9 cellular contexts compared by ENCODE assay signal in genomic region chr15:66862878-66863335, GRCh38.
DNase-seq lines count a peak whose midpoint lies in the region; ATAC-seq, FAIRE-seq and TF ChIP-seq lines count a peak whose summit lies in the region.
"Had no signal": no experiment of that assay in that cellular context is flagged by ENCODE, and none has a peak within 500 bp of the region (broad histone marks: within the 10 kb centered on the region; RNA-seq: fewer than 3 reads in every experiment).

No MANE protein-coding gene starts in this region.

- peak; percentile 92 to 96 (median 95) for TF ChIP-seq CTCF in HCT116 (IDR thresholded peaks at IDR 0.05 in 2 of 3, conservative IDR thresholded peaks at IDR 0.05 in 1 of 3; ENCODE audit: borderline replicate concordance in 1 of 3, insufficient read depth in 1 of 3, low read depth in 2 of 3, low read length in 2 of 3)

- peak overlapping the region; percentile 21 for H3K9ac ChIP-seq in HCT116 (ENCODE audit: low read length)
- no peak overlapping the region for H3K9ac ChIP-seq in NT2/D1 (ENCODE audit: insufficient read length, low read depth)

- RAD21 ChIA-PET in HCT116 (lab: Charles Lee; ENCODE audit: low non-redundant PET in 1 of 2, low total read pairs in 2 of 2, uncharacterized antibody in 2 of 2, unreplicated experiment in 2 of 2) = no interaction called here

- H3K4me1 ChIP-seq in HCT116 (ENCODE audit: control insufficient read depth in 1 of 2, insufficient read depth in 2 of 2, low read length in 2 of 2) (peaks cover 0 to 22% of the 10 kb centered on the region in 2 experiments; a peak in 3 of 4 replicates), NT2/D1 (ENCODE audit: insufficient read depth, insufficient read length) (peaks cover 6% of the 10 kb centered on the region)

- BruUV-seq in HCT116 (replicated peaks; lab: Mats Ljungman, UMichigan) = no TSS peak

- no peaks in the 10 kb centered on the region for H3K9me2 ChIP-seq in HCT116 (ENCODE audit: insufficient read depth)

- no peak overlapping the region for H3K27ac ChIP-seq in HCT116 (ENCODE audit: low read depth, low read length)

- H2AFZ ChIP-seq in HCT116 (ENCODE audit: low read depth, low read length, poor library complexity, severe bottlenecking) = no peak overlapping the region

- no peak for FAIRE-seq in H54 (lab: Jason Lieb, UNC)
- FAIRE-seq: colon had no signal

- no peaks in the 10 kb centered on the region for H4K20me1 ChIP-seq in HCT116 (ENCODE audit: insufficient read depth)

- ATAC-seq in HCT116 = peak; percentile 94

- TF ChIP-seq POLR2A in HCT116 (IDR thresholded peaks at IDR 0.05; ENCODE audit: borderline replicate concordance, extremely low read depth, insufficient read depth, insufficient read length) (no peak), H54 (IDR thresholded peaks at IDR 0.05; ENCODE audit: low read depth, low read length) (no peak)

- peak; percentile 85 for DNase-seq in D341Med (ENCODE audit: low spot score)
- DNase-seq in HCT116 (ENCODE audit: low read depth, low spot score) = peak; percentile 71
- DNase-seq in NT2/D1 (ENCODE audit: low read depth, low spot score) = peak; percentile 77
- DNase-seq in activated CD8-positive, alpha-beta memory T cell treated with anti-CD3 and anti-CD28 coated beads, Interleukin-2, amount 50 U/mL, for 1 hour (ENCODE audit: extremely low read depth) = peak; percentile 22
- DNase-seq in epidermal melanocyte (ENCODE audit: insufficient read length, low spot score) = peak; percentile 75
- DNase-seq in myocyte (ENCODE audit: low read depth) = peak; percentile 83
- peak; percentile 23 to 55 for DNase-seq in stimulated activated CD8-positive, alpha-beta memory T cell treated with anti-CD3 and anti-CD28 coated beads, Interleukin-7, amount 100 ng/mL, for 4 hours (ENCODE audit: low read depth in 2 of 2)
- no peak for DNase-seq in H54 (ENCODE audit: insufficient read length, low spot score)

- H3K9me3 ChIP-seq in HCT116 (ENCODE audit: control insufficient read depth in 1 of 2, insufficient read depth in 1 of 2, low read depth in 1 of 2, low read length in 2 of 2) = no peaks in the 10 kb centered on the region
- no peaks in the 10 kb centered on the region for H3K9me3 ChIP-seq in NT2/D1 (ENCODE audit: insufficient read depth, low read length)

- H3K36me3 ChIP-seq in HCT116 (ENCODE audit: control insufficient read depth in 1 of 2, insufficient read depth in 2 of 2, low read length in 2 of 2) = no peaks in the 10 kb centered on the region
- peaks cover 14% of the 10 kb centered on the region for H3K36me3 ChIP-seq in NT2/D1 (ENCODE audit: insufficient read depth, insufficient read length, low read length)

- POLR2A ChIA-PET in HCT116 (lab: Charles Lee) = no interaction called here

- CTCF ChIA-PET in HCT116 (lab: Charles Lee) = interaction anchor here (0.7 to 1.0 kb wide), 3 partner anchors 11 to 69 kb away, joined by 3 to 9 read pairs (median 4); no protein-coding TSS in a partner anchor

- no peaks in the 10 kb centered on the region for H3K79me2 ChIP-seq in HCT116 (ENCODE audit: insufficient read depth, low read length)

- H3K4me2 ChIP-seq in HCT116 (ENCODE audit: low read length) = peak overlapping the region; percentile 55

- H3K27me3 ChIP-seq in HCT116 (ENCODE audit: insufficient read depth, low read length) (no peaks in the 10 kb centered on the region), NT2/D1 (ENCODE audit: insufficient read depth, insufficient read length) (no peaks in the 10 kb centered on the region)

- peak; percentile 78 for TF ChIP-seq RAD21 in HCT116 (IDR thresholded peaks at IDR 0.05; ENCODE audit: low read depth)

- intact Hi-C loops in HCT116 (cut with micrococcal nuclease) = no loop called here

- no peak overlapping the region for H3K4me3 ChIP-seq in HCT116 (replicated peaks in 1 of 2; ENCODE audit: low read depth in 1 of 2, low read length in 2 of 2)
- H3K4me3 ChIP-seq in NT2/D1 (ENCODE audit: insufficient read length, low read depth) = no peak overlapping the region

TF ChIP-seq in HCT116, 20 proteins besides CTCF, POLR2A, EP300 and RAD21:
- TF ChIP-seq EZH2phosphoT487 (IDR thresholded peaks at IDR 0.05; ENCODE audit: borderline replicate concordance) = no peak
- TF ChIP-seq MAX (IDR thresholded peaks at IDR 0.05) = peak; percentile 31; the same call in 1 of the 2 replicates
